In genomic region chrX:15785176-15785735, GRCh38 we compare ENCODE assay signal across 22 cellular contexts.
"Had no signal": no experiment of that assay in that cellular context is flagged by ENCODE, and none has a peak within 500 bp of the region (broad histone marks: within the 10 kb centered on the region; RNA-seq: fewer than 3 reads in every experiment).

No MANE protein-coding gene starts in this region.

- H3K27ac Mint-ChIP-seq: activated naive CD4-positive, alpha-beta T cell treated with anti-CD3 and anti-CD28 coated beads, Interleukin-2, amount 50 U/mL, for 72 hours; activated T-helper 17 cell treated with anti-CD3 and anti-CD28 coated beads, Interleukin-2, amount 50 U/mL, for 72 hours; nephron; progenitor cell of endocrine pancreas had no signal

- DNase-seq: activated CD4-positive, alpha-beta T cell treated with anti-CD3 and anti-CD28 coated beads, Interleukin-2, amount 50 U/mL, for 4 hours; activated CD4-positive, CD25-positive, alpha-beta regulatory T cell treated with anti-CD3 and anti-CD28 coated beads, Interleukin-2, amount 50 U/mL, for 72 hours; amygdala; body of pancreas; caudate nucleus; colonic mucosa; effector CD4-positive, alpha-beta T cell; foreskin fibroblast; hypothalamus; kidney; left ventricle myocardium inferior; mesenchymal stem cell; nucleus accumbens; stimulated activated CD4-positive, alpha-beta T cell treated with anti-CD3 and anti-CD28 coated beads, Interleukin-4, amount 100 ng/mL, for 24 hours; stimulated activated naive CD4-positive, alpha-beta T cell; T-helper 1 cell; T1000; tibial artery had no signal

- FAIRE-seq: kidney had no signal

- H3K4me3 Mint-ChIP-seq: activated T-helper 17 cell treated with anti-CD3 and anti-CD28 coated beads, Interleukin-2, amount 50 U/mL, for 72 hours; nephron had no signal

- H3K9me3 Mint-ChIP-seq: activated naive CD4-positive, alpha-beta T cell treated with anti-CD3 and anti-CD28 coated beads, Interleukin-2, amount 50 U/mL, for 72 hours; activated T-helper 17 cell treated with anti-CD3 and anti-CD28 coated beads, Interleukin-2, amount 50 U/mL, for 72 hours; nephron had no signal

- H3K27me3 Mint-ChIP-seq: activated T-helper 17 cell treated with anti-CD3 and anti-CD28 coated beads, Interleukin-2, amount 50 U/mL, for 72 hours; progenitor cell of endocrine pancreas had no signal

- H3K4me1 Mint-ChIP-seq: nephron had no signal
